In the genomic region with DNA sequence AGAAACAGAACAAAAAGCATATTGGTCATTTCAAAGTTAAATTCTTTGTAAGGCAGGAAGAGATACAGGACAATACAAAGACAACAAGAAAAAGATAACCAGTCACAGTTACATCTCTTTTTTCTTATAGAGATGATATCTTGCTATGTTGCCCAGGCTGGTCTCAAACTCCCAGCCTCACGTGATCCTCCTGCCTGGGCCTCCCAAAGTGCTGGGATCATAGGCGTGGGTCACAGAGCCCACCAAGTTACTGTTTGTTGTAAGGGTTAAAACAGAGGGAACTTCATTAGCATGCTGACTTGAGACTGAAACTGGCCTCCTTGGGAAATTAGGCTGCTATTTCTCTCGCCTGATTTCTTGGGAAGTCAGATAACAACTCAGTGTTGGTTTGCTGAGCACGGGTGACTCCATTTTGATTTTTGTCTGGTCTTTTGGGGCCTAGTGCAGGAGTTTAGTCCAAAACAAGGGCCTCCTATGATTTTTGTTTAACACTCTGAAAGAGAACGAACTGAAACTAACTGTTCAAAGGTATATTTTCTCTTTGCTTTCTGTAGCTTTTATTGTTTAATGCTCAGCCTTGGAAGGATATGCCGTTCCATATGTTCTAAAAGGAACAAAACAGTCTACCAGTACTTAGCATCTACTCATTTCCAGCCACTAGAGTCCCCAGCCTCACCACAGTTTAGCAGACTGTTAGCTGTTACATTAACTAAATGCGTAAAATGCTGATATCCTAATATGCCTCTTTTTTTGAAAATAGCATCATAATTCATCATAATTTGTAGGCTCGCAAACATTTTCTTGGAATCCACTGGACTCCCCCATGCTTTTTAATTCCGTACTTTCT, we compare ENCODE assay signal across 1 cellular context.
TF ChIP-seq lines count a peak whose summit lies in the region.

No MANE protein-coding gene starts in this region.

TF ChIP-seq in HepG2, 621 proteins besides CTCF, POLR2A, EP300 and RAD21 (continued from another document):
- TF ChIP-seq NRL (CRISPR knock-in tag; IDR thresholded peaks at IDR 0.05; ENCODE audit: borderline replicate concordance) (no peak), ZMYM3 (CRISPR knock-in tag; IDR thresholded peaks at IDR 0.05) (0 out of 2 replicates have a peak, but pooled peaks have one; percentile 20), MED1 (CRISPR knock-in tag; IDR thresholded peaks at IDR 0.05) (no peak), ZNF652 (CRISPR knock-in tag; IDR thresholded peaks at IDR 0.05; ENCODE audit: borderline replicate concordance, low read depth) (peak; percentile 30; the same call in 1 of the 2 replicates), MAX (IDR thresholded peaks at IDR 0.05) (no peak), ZNF224 (CRISPR knock-in tag; IDR thresholded peaks at IDR 0.05) (no peak), ZNF121 (CRISPR knock-in tag; IDR thresholded peaks at IDR 0.05) (no peak), ZNF275 (CRISPR knock-in tag; IDR thresholded peaks at IDR 0.05; ENCODE audit: borderline replicate concordance) (no peak), CBX1 (IDR thresholded peaks at IDR 0.05; ENCODE audit: low read depth) (no peak), ZNF614 (CRISPR knock-in tag; IDR thresholded peaks at IDR 0.05; ENCODE audit: borderline replicate concordance) (no peak), BCL6 (CRISPR knock-in tag; IDR thresholded peaks at IDR 0.05) (no peak), ZNF550 (CRISPR knock-in tag; IDR thresholded peaks at IDR 0.05; ENCODE audit: borderline replicate concordance) (no peak), HIVEP1 (CRISPR knock-in tag; IDR thresholded peaks at IDR 0.05) (no peak), ZNF672 (CRISPR knock-in tag; IDR thresholded peaks at IDR 0.05) (no peak), ARID2 (CRISPR knock-in tag; IDR thresholded peaks at IDR 0.05; ENCODE audit: borderline replicate concordance) (no peak), SOX13 (IDR thresholded peaks at IDR 0.05) (no peak), SOX13 (CRISPR knock-in tag; conservative IDR thresholded peaks at IDR 0.05 in 1 of 2, IDR thresholded peaks at IDR 0.05 in 1 of 2) (no peak), MYC (CRISPR knock-in tag; IDR thresholded peaks at IDR 0.05; ENCODE audit: borderline replicate concordance) (no peak), ATF7-NPFF (CRISPR knock-in tag; IDR thresholded peaks at IDR 0.05; ENCODE audit: low read depth) (no peak)
- TF ChIP-seq, protein P1, sequence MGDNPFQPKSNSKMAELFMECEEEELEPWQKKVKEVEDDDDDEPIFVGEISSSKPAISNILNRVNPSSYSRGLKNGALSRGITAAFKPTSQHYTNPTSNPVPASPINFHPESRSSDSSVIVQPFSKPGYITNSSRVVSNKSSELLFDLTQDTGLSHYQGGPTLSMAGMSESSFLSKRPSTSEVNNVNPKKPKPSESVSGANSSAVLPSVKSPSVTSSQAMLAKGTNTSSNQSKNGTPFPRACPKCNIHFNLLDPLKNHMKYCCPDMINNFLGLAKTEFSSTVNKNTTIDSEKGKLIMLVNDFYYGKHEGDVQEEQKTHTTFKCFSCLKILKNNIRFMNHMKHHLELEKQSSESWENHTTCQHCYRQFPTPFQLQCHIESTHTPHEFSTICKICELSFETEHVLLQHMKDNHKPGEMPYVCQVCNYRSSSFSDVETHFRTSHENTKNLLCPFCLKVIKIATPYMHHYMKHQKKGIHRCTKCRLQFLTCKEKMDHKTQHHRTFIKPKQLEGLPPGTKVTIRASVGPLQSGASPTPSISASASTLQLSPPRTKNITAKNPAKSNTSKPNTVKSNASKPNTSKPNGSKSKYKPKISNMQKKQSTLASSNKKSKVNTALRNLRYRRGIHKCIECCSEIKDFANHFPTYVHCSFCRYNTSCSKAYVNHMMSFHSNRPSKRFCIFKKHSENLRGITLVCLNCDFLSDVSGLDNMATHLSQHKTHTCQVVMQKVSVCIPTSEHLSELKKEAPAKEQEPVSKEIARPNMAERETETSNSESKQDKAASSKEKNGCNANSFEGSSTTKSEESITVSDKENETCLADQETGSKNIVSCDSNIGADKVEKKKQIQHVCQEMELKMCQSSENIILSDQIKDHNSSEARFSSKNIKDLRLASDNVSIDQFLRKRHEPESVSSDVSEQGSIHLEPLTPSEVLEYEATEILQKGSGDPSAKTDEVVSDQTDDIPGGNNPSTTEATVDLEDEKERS (CRISPR knock-in tag; IDR thresholded peaks at IDR 0.05), result no peak
- TF ChIP-seq, protein P2, sequence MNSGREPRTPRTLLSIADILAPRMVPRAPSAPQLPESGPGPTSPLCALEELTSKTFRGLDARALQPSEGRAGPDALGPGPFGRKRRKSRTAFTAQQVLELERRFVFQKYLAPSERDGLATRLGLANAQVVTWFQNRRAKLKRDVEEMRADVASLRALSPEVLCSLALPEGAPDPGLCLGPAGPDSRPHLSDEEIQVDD (CRISPR knock-in tag; IDR thresholded peaks at IDR 0.05; ENCODE audit: borderline replicate concordance), result no peak
- TF ChIP-seq, protein P3, sequence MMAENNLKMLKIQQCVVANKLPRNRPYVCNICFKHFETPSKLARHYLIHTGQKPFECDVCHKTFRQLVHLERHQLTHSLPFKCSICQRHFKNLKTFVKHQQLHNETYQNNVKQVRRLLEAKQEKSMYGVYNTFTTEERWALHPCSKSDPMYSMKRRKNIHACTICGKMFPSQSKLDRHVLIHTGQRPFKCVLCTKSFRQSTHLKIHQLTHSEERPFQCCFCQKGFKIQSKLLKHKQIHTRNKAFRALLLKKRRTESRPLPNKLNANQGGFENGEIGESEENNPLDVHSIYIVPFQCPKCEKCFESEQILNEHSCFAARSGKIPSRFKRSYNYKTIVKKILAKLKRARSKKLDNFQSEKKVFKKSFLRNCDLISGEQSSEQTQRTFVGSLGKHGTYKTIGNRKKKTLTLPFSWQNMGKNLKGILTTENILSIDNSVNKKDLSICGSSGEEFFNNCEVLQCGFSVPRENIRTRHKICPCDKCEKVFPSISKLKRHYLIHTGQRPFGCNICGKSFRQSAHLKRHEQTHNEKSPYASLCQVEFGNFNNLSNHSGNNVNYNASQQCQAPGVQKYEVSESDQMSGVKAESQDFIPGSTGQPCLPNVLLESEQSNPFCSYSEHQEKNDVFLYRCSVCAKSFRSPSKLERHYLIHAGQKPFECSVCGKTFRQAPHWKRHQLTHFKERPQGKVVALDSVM (CRISPR knock-in tag; IDR thresholded peaks at IDR 0.05), result 0 out of 2 replicates have a peak, but pooled peaks have one; percentile 58
- TF ChIP-seq, protein P4, sequence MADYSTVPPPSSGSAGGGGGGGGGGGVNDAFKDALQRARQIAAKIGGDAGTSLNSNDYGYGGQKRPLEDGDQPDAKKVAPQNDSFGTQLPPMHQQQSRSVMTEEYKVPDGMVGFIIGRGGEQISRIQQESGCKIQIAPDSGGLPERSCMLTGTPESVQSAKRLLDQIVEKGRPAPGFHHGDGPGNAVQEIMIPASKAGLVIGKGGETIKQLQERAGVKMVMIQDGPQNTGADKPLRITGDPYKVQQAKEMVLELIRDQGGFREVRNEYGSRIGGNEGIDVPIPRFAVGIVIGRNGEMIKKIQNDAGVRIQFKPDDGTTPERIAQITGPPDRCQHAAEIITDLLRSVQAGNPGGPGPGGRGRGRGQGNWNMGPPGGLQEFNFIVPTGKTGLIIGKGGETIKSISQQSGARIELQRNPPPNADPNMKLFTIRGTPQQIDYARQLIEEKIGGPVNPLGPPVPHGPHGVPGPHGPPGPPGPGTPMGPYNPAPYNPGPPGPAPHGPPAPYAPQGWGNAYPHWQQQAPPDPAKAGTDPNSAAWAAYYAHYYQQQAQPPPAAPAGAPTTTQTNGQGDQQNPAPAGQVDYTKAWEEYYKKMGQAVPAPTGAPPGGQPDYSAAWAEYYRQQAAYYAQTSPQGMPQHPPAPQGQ (CRISPR knock-in tag; IDR thresholded peaks at IDR 0.05; ENCODE audit: borderline replicate concordance), result no peak
- TF ChIP-seq, protein P5, sequence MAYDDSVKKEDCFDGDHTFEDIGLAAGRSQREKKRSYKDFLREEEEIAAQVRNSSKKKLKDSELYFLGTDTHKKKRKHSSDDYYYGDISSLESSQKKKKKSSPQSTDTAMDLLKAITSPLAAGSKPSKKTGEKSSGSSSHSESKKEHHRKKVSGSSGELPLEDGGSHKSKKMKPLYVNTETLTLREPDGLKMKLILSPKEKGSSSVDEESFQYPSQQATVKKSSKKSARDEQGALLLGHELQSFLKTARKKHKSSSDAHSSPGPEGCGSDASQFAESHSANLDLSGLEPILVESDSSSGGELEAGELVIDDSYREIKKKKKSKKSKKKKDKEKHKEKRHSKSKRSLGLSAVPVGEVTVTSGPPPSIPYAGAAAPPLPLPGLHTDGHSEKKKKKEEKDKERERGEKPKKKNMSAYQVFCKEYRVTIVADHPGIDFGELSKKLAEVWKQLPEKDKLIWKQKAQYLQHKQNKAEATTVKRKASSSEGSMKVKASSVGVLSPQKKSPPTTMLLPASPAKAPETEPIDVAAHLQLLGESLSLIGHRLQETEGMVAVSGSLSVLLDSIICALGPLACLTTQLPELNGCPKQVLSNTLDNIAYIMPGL (CRISPR knock-in tag; IDR thresholded peaks at IDR 0.05; ENCODE audit: borderline replicate concordance in 1 of 2, low read depth in 1 of 2), result no peak
